Comparison of ENCODE assay signal across 19 cellular contexts in genomic region chr9:17699615-17700315, GRCh38.
DNase-seq lines count a peak whose midpoint lies in the region; ATAC-seq, FAIRE-seq and TF ChIP-seq lines count a peak whose summit lies in the region.
"Had no signal": no experiment of that assay in that cellular context is flagged by ENCODE, and none has a peak within 500 bp of the region (broad histone marks: within the 10 kb centered on the region; RNA-seq: fewer than 3 reads in every experiment).

No MANE protein-coding gene starts in this region.

- CTCF ChIA-PET in HepG2 (lab: Yijun Ruan, JAX; ENCODE audit: low intra/inter-chr PET ratio, low total read pairs): no interaction called here

- TF ChIP-seq CTCF in HepG2 (CRISPR knock-in tag; IDR thresholded peaks at IDR 0.05) (no peak), right lobe of liver (IDR thresholded peaks at IDR 0.05) (no peak), upper lobe of right lung (IDR thresholded peaks at IDR 0.05) (no peak), testis (IDR thresholded peaks at IDR 0.05) (no peak)

- H3K79me2 ChIP-seq in HepG2 (ENCODE audit: insufficient read depth, low read length): no peaks in the 10 kb centered on the region

- H3K36me3 ChIP-seq in HepG2 (replicated peaks in 1 of 2; ENCODE audit: control insufficient read depth in 1 of 2, insufficient read depth in 2 of 2, low read length in 2 of 2): no peaks in the 10 kb centered on the region
- H3K36me3 ChIP-seq in right lobe of liver: no peaks in the 10 kb centered on the region
- no peaks in the 10 kb centered on the region for H3K36me3 ChIP-seq in upper lobe of right lung
- no peaks in the 10 kb centered on the region for H3K36me3 ChIP-seq in testis (ENCODE audit: low read depth, missing control alignments)
- H3K36me3 ChIP-seq: BLaER1 had no signal

- intact Hi-C loops in HepG2 (cut with micrococcal nuclease; ENCODE audit: unreplicated experiment): no loop called here
- intact Hi-C loops in right lobe of liver (cut with DNase I): no loop called here
- intact Hi-C loops in upper lobe of right lung (cut with DNase I): no loop called here
- intact Hi-C loops in testis (cut with DNase I; ENCODE audit: low total_unique reads): no loop called here

- TF ChIP-seq EP300 in HepG2 (IDR thresholded peaks at IDR 0.05; ENCODE audit: low read depth in 2 of 2, low read length in 2 of 2) (no peak), HepG2 (CRISPR knock-in tag; IDR thresholded peaks at IDR 0.05; ENCODE audit: borderline replicate concordance) (no peak)

- H3K27ac ChIP-seq in HepG2 (ENCODE audit: extremely low read length, insufficient read depth, low read length) (no peak overlapping the region), right lobe of liver (no peak overlapping the region), upper lobe of right lung (no peak overlapping the region), testis (no peak overlapping the region)
- H3K27ac ChIP-seq: 22Rv1, BLaER1 had no signal

- no peak overlapping the region for H3K4me3 ChIP-seq in HepG2 (replicated peaks in 1 of 3; ENCODE audit: insufficient read depth in 1 of 3, low read depth in 2 of 3, low read length in 3 of 3)
- no peak overlapping the region for H3K4me3 ChIP-seq in right lobe of liver
- no peak overlapping the region for H3K4me3 ChIP-seq in upper lobe of right lung
- H3K4me3 ChIP-seq in testis: no peak overlapping the region
- H3K4me3 ChIP-seq: BLaER1 had no signal

- ATAC-seq in HepG2 (no peak), right lobe of liver (no peak), upper lobe of right lung (no peak)

- no peak overlapping the region for H3K9ac ChIP-seq in HepG2 (ENCODE audit: insufficient read depth, low read depth, low read length)
- H3K9ac ChIP-seq: BLaER1 had no signal

- in situ Hi-C loops in HepG2 (cut with HindIII; ENCODE audit: extremely low pct_ligation_motif_present, low pct_unique_long_range_greater_than_20kb): no loop called here

- H3K4me2 ChIP-seq in HepG2 (ENCODE audit: low read depth, low read length): no peak overlapping the region
- H3K4me2 ChIP-seq: BLaER1 had no signal

- BruUV-seq in HepG2 (replicated peaks; lab: Mats Ljungman, UMichigan): no TSS peak

- no peaks in the 10 kb centered on the region for H3K4me1 ChIP-seq in HepG2 (ENCODE audit: insufficient read depth, low read length)
- no peaks in the 10 kb centered on the region for H3K4me1 ChIP-seq in right lobe of liver
- H3K4me1 ChIP-seq in upper lobe of right lung: no peaks in the 10 kb centered on the region
- H3K4me1 ChIP-seq in testis: no peaks in the 10 kb centered on the region
- H3K4me1 ChIP-seq: BLaER1 had no signal

- no peak overlapping the region for H2AFZ ChIP-seq in HepG2 (ENCODE audit: low read length)

- TF ChIP-seq RAD21 in HepG2 (CRISPR knock-in tag; IDR thresholded peaks at IDR 0.05): no peak

- no peak for DNase-seq in HepG2 (ENCODE audit: low spot score)
- no peak for DNase-seq in right lobe of liver
- DNase-seq in NCI-H2171 (lab: John Stamatoyannopoulos, UW): peak; percentile 11
- DNase-seq in NCI-H82 treated with DMSO at 0.1 percent for 48 hours (lab: John Stamatoyannopoulos, UW; ENCODE audit: unreplicated experiment): peak; percentile 20
- DNase-seq in SKM-1 (lab: John Stamatoyannopoulos, UW; ENCODE audit: unreplicated experiment): no peak
- no peak for DNase-seq in upper lobe of right lung
- no peak for DNase-seq in SW480 (ENCODE audit: low spot score)
- DNase-seq in testis: no peak
- DNase-seq: AML-193; CD8-positive, alpha-beta memory T cell; DMS153; DMS79 treated with DMSO at 0.1 percent for 48 hours; GF-D8; GOT3; H9 had no signal

- H3K9me3 ChIP-seq in HepG2 (ENCODE audit: low read length): no peaks in the 10 kb centered on the region
- no peaks in the 10 kb centered on the region for H3K9me3 ChIP-seq in right lobe of liver
- no peaks in the 10 kb centered on the region for H3K9me3 ChIP-seq in upper lobe of right lung
- H3K9me3 ChIP-seq in testis: no peaks in the 10 kb centered on the region
- H3K9me3 ChIP-seq: BLaER1 had no signal

- H3K27me3 ChIP-seq in HepG2 (ENCODE audit: control insufficient read depth in 1 of 2, insufficient read depth in 2 of 2, low read length in 2 of 2) (no peaks in the 10 kb centered on the region), right lobe of liver (no peaks in the 10 kb centered on the region), upper lobe of right lung (no peaks in the 10 kb centered on the region), testis (no peaks in the 10 kb centered on the region)
- H3K27me3 ChIP-seq: BLaER1 had no signal

- TF ChIP-seq POLR2A in HepG2 (IDR thresholded peaks at IDR 0.05; ENCODE audit: insufficient read depth in 1 of 2, low read depth in 2 of 2, low read length in 2 of 2) (no peak), right lobe of liver (IDR thresholded peaks at IDR 0.05) (no peak), testis (IDR thresholded peaks at IDR 0.05) (no peak)

- H4K20me1 ChIP-seq in HepG2 (ENCODE audit: insufficient read depth, low read length): no peaks in the 10 kb centered on the region
- H4K20me1 ChIP-seq: BLaER1 had no signal

- no peak for FAIRE-seq in HepG2 (lab: Jason Lieb, UNC)
- FAIRE-seq: GM19239, HTR-8/SVneo had no signal

- POLR2A ChIA-PET in HepG2 (lab: Yijun Ruan, JAX): no interaction called here

- WGBS in HepG2 (ENCODE audit: low lambda C conversion rate): 0% methylated on average over 3 of the region's 3 CpGs
- WGBS in right lobe of liver (ENCODE audit: insufficient coverage, low coverage, low lambda C conversion rate, missing lambda C conversion rate): 47% methylated on average over 2 of the region's 3 CpGs
- WGBS in testis, 2 donors: 87 to 94% methylated on average over 3 of the region's 3 CpGs

TF ChIP-seq in HepG2, 621 proteins besides CTCF, POLR2A, EP300 and RAD21:
- TF ChIP-seq ZNF317 (CRISPR knock-in tag; IDR thresholded peaks at IDR 0.05) (no peak), MAFK (conservative IDR thresholded peaks at IDR 0.05 in 1 of 2, IDR thresholded peaks at IDR 0.05 in 1 of 2; ENCODE audit: low read length in 2 of 2) (peak; percentile 45 to 60; a peak in 3 of 4 replicates), MAFF (IDR thresholded peaks at IDR 0.05; ENCODE audit: low read depth, low read length) (peak; percentile 45; the same call in 1 of the 2 replicates), FOSL1 (CRISPR knock-in tag; IDR thresholded peaks at IDR 0.05; ENCODE audit: borderline replicate concordance) (no peak), SIX1 (CRISPR knock-in tag; IDR thresholded peaks at IDR 0.05; ENCODE audit: borderline replicate concordance) (no peak), ZNF800 (CRISPR knock-in tag; IDR thresholded peaks at IDR 0.05) (no peak)

Comparison
In these comparisons a context has a peak if more than half of its experiments do, and no peak if none do; other contexts are left out.
1. DNase-seq: peak in NCI-H2171 (single experiment) and NCI-H82 treated with DMSO at 0.1 percent for 48 hours (single experiment); none in HepG2 (single experiment), right lobe of liver (0 of 3), SKM-1 (single experiment), upper lobe of right lung (single experiment), SW480 (single experiment) and testis (single experiment).